In the genomic region with DNA sequence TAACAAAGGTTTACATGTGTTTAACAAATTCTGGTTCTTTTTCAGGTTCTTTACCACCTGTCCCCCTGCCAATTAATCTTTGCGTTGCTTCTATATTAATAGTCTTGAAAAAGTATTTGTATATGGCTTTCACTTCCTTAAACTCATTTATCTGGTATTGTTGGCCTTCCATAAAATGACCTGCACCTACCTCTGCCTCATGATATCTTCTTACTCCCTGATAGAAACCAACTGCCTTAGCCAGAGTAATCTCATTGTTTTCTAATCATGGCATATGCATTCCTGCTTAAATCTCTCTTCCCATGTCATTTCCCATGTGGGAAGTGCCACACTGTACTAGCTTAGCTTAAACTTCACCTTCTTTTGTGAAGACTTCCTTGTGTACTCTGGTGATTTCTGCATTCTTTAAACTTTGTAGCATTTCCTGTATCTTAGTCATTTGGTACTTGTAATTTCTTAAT, we compare ENCODE assay signal across 9 cellular contexts. TPM values are rescaled to one million over a fixed set of nuclear protein-coding genes. Genes with fewer than 3 reads are reported as not detected.
A peak's percentile ranks its signal among the peaks of the same experiment; 100 is the strongest.
DNase-seq lines count a peak whose midpoint lies in the region; ATAC-seq lines count a peak whose summit lies in the region.
"Had no signal": no experiment of that assay in that cellular context is flagged by ENCODE, and none has a peak within 500 bp of the region (broad histone marks: within the 10 kb centered on the region; RNA-seq: fewer than 3 reads in every experiment).

No MANE protein-coding gene starts in this region.

- in situ Hi-C loops in HAP-1 (cut with MboI; ENCODE audit: low sequenced_read_pairs), result no loop called here

- peak; percentile 48 for ATAC-seq in GM21390 (IDR thresholded peaks at IDR 0.05; ENCODE audit: unreplicated experiment)
- peak; percentile 74 for ATAC-seq in esophagus mucosa
- ATAC-seq in HG02970 (IDR thresholded peaks at IDR 0.05; ENCODE audit: low FRiP score, unreplicated experiment), result no peak

- no peak overlapping the region for H3K4me3 ChIP-seq in HAP-1

- DNase-seq in ELR (ENCODE audit: low read depth) (peak; percentile 57), HT1080 (ENCODE audit: low read depth) (peak; percentile 34), C1 segment of cervical spinal cord (lab: John Stamatoyannopoulos, UW) (no peak), midbrain (lab: John Stamatoyannopoulos, UW) (no peak), HAP-1 (ENCODE audit: low spot score in 2 of 2) (no peak)
- DNase-seq: stimulated activated CD4-positive, alpha-beta T cell treated with anti-CD3 and anti-CD28 coated beads, Interleukin-2, amount 100 ng/mL, for 48 hours had no signal

- H3K27me3 ChIP-seq in HAP-1 (ENCODE audit: low read depth), result no peaks in the 10 kb centered on the region

- H3K36me3 ChIP-seq in HAP-1 (replicated peaks), result no peaks in the 10 kb centered on the region; the same call in 1 of the 2 replicates

- H3K4me1 ChIP-seq in HAP-1, result peaks cover 48% of the 10 kb centered on the region

- no peaks in the 10 kb centered on the region for H3K9me3 ChIP-seq in HAP-1

RNA-seq across cellular contexts. Expression of a gene that starts 8.7 kb away (rescaled TPM):
- 14.3 and 19.0 TPM in 2 replicates for total RNA-seq in HT1080 (2014; rRNA removed; shearing (Covaris generic))
- polyA plus RNA-seq in HT1080 (2015; cell fraction: cytosol; rRNA removed), result 30.2 and 43.9 TPM in 2 replicates
- polyA plus RNA-seq in HT1080 (2015; cell fraction: nucleus; rRNA removed), result 40.1 and 44.4 TPM in 2 replicates
- total RNA-seq in esophagus mucosa, result 34.8 TPM

Comparison
In these comparisons a context has a peak if more than half of its experiments do, and no peak if none do; other contexts are left out.
1. DNase-seq: peak in ELR (single experiment) and HT1080 (single experiment); none in C1 segment of cervical spinal cord (0 of 14), midbrain (single experiment) and HAP-1 (0 of 2).